ENCODE assay signal across 20 cellular contexts in the genomic region with DNA sequence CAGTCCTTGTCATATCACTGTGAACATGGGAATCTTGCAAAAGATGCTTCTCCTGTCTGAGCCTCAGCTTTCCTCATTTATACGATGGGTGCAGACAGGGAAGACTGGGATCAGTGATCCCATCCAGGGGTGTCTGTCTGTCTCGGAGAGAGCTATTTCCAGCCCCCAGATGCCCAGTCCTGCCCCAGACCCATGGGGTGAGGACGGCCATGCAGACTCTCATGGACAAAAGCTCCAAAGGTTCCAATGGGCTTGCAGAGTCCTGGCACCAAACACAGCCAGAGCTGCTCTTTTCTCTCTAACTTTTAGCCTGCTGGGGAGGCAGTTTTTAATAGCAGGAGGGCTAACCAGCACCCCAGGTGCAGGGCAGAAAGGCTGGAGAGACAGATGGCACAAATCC. TPM values are rescaled to one million over a fixed set of nuclear protein-coding genes. Genes with fewer than 3 reads are reported as not detected.
DNase-seq lines count a peak whose midpoint lies in the region; ATAC-seq and TF ChIP-seq lines count a peak whose summit lies in the region.
"Had no signal": no experiment of that assay in that cellular context is flagged by ENCODE, and none has a peak within 500 bp of the region (broad histone marks: within the 10 kb centered on the region; RNA-seq: fewer than 3 reads in every experiment).

No MANE protein-coding gene starts in this region.

- H3K27ac ChIP-seq in esophagus (ENCODE audit: low read depth in 2 of 2, low read length in 1 of 2) (peak overlapping the region; percentile 3 to 12), gastroesophageal sphincter (peak overlapping the region; percentile 26 to 76 (median 65)), stomach smooth muscle (ENCODE audit: low read length) (peak overlapping the region; percentile 49)

- no peak overlapping the region for H3K9ac ChIP-seq in stomach smooth muscle (ENCODE audit: low read length in 2 of 2)

- H3K4me3 ChIP-seq in esophagus (ENCODE audit: low read depth in 1 of 2, low read length in 2 of 2) (no peak overlapping the region), gastroesophageal sphincter (no peak overlapping the region), stomach smooth muscle (ENCODE audit: low read length in 2 of 2) (no peak overlapping the region)
- H3K4me3 ChIP-seq: GM12878, GM23338 had no signal

- H3K4me1 ChIP-seq in esophagus (ENCODE audit: control insufficient read depth in 2 of 2, insufficient read depth in 2 of 2, low read length in 1 of 2) (no peaks in the 10 kb centered on the region), gastroesophageal sphincter (peaks cover 0 to 82% (median 10%) of the 10 kb centered on the region in 3 donors), stomach smooth muscle (ENCODE audit: control insufficient read depth, insufficient read depth, low read length) (peaks cover 49% of the 10 kb centered on the region)

- H3K27me3 ChIP-seq in esophagus (ENCODE audit: control insufficient read depth in 1 of 2, insufficient read depth in 2 of 2, low read length in 2 of 2) (peaks cover 0 to 6% of the 10 kb centered on the region in 2 donors), gastroesophageal sphincter (peaks cover 29% of the 10 kb centered on the region), stomach smooth muscle (ENCODE audit: control insufficient read depth in 1 of 2, insufficient read depth in 2 of 2, low read length in 2 of 2) (peaks cover 7 to 8% of the 10 kb centered on the region in 2 donors)

- TF ChIP-seq CTCF in gastroesophageal sphincter (IDR thresholded peaks at IDR 0.05): no peak

- no peaks in the 10 kb centered on the region for H3K36me3 ChIP-seq in esophagus (ENCODE audit: control insufficient read depth in 2 of 2, insufficient read depth in 2 of 2, low read length in 1 of 2)
- H3K36me3 ChIP-seq in gastroesophageal sphincter: peaks cover 0 to 21% of the 10 kb centered on the region in 2 donors
- H3K36me3 ChIP-seq in stomach smooth muscle (ENCODE audit: control insufficient read depth in 2 of 2, insufficient read depth in 2 of 2, low read length in 2 of 2): peaks cover 9 to 10% of the 10 kb centered on the region in 2 donors

- 74 to 86% methylated on average over 3 of the region's 3 CpGs for WGBS in esophagus, 2 donors
- WGBS in gastroesophageal sphincter (ENCODE audit: low coverage in 1 of 2), 2 donors: 73% methylated on average over 3 of the region's 3 CpGs; no CpG with 5 or more reads in 1 of the 2 donors

- no peak for DNase-seq in OCI-M2 (lab: John Stamatoyannopoulos, UW; ENCODE audit: unreplicated experiment)
- DNase-seq in NCI-H345 (lab: John Stamatoyannopoulos, UW): no peak
- DNase-seq: C1 segment of cervical spinal cord; Calu3; CD4-positive, alpha-beta memory T cell; COR-L47; DMS79; EL; GDM1; H9; HFFc6 had no signal

- no peak for TF ChIP-seq EP300 in gastroesophageal sphincter (IDR thresholded peaks at IDR 0.05)

- TF ChIP-seq POLR2A in gastroesophageal sphincter (IDR thresholded peaks at IDR 0.05): no peak

- no peak for ATAC-seq in gastroesophageal sphincter
- ATAC-seq in GM21825 (IDR thresholded peaks at IDR 0.05; ENCODE audit: unreplicated experiment): no peak
- ATAC-seq: GM12878, GM23338, HCT116 had no signal

- no peaks in the 10 kb centered on the region for H3K9me3 ChIP-seq in esophagus (ENCODE audit: control insufficient read depth in 2 of 2, insufficient read depth in 1 of 2, low read depth in 1 of 2, low read length in 1 of 2)
- no peaks in the 10 kb centered on the region for H3K9me3 ChIP-seq in gastroesophageal sphincter
- no peaks in the 10 kb centered on the region for H3K9me3 ChIP-seq in stomach smooth muscle (ENCODE audit: control insufficient read depth in 2 of 2, low read length in 2 of 2)

RNA-seq across cellular contexts. Expression of gene SCUBE1, which starts 5.2 kb away (rescaled TPM):
- polyA plus RNA-seq in esophagus: 1 to 10 TPM; 2.2 to 2.4 TPM
- total RNA-seq in gastroesophageal sphincter: 100 to 1,000 TPM in 2 of 4 donors, 10 to 100 TPM in 2; 37.3 to 107 (median 75.9) TPM
- total RNA-seq: A172; CD4-positive, alpha-beta memory T cell; GM12878; HFFc6 had no signal
- polyA plus RNA-seq: BJ; CD4-positive, alpha-beta memory T cell; GM12878 had no signal

Comparison
In these comparisons a context has a peak if more than half of its experiments do, and no peak if none do; other contexts are left out.
1. H3K27ac ChIP-seq: peak in every context shown above with its lines; median percentile 65 in gastroesophageal sphincter; 49 in stomach smooth muscle; 8 in esophagus.